17 cellular contexts compared by ENCODE assay signal in the genomic region with DNA sequence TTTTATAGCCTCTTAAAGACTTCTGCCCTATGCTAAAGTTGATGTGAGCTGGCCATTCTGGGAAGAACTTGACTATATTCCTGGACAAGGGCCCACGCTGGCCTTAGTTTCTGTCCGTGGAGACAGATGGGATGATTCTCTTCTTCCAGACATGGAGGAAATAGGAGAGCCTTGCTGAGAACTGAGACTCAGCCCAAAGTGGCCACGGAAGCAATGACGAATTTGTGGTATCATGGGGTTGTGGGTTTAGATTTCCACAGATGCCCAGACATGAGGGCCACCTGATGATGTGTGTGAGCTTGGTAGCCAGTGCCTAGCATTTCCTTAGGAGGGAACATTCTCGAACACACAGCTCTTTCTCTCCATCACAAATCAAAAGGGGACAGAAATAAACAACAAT.
DNase-seq lines count a peak whose midpoint lies in the region; ATAC-seq, FAIRE-seq and TF ChIP-seq lines count a peak whose summit lies in the region.
"Had no signal": no experiment of that assay in that cellular context is flagged by ENCODE, and none has a peak within 500 bp of the region (broad histone marks: within the 10 kb centered on the region; RNA-seq: fewer than 3 reads in every experiment).

No MANE protein-coding gene starts in this region.

- H3K9me3 ChIP-seq in GM23248 (ENCODE audit: low read depth) (no peaks in the 10 kb centered on the region), astrocyte (ENCODE audit: insufficient read depth, low read depth, low read length) (no peaks in the 10 kb centered on the region), trophoblast cell (ENCODE audit: insufficient read depth, low read depth, low read length) (no peaks in the 10 kb centered on the region)
- H3K9me3 ChIP-seq: BLaER1 treated with 17β-estradiol and CSF1 and Interleukin-3, amounts not matched to agents 10 nM and 100 nM had no signal

- no peak overlapping the region for H3K9ac ChIP-seq in GM23248
- no peak overlapping the region for H3K9ac ChIP-seq in astrocyte (ENCODE audit: low read length)
- H3K9ac ChIP-seq in trophoblast cell (ENCODE audit: low read length) = no peak overlapping the region
- H3K9ac ChIP-seq: BLaER1 treated with 17β-estradiol and CSF1 and Interleukin-3, amounts not matched to agents 10 nM and 100 nM had no signal

- no peak overlapping the region for H3K4me3 Mint-ChIP-seq in astrocyte (ENCODE audit: unreplicated experiment)
- H3K4me3 Mint-ChIP-seq in naive thymus-derived CD8-positive, alpha-beta T cell = no peak overlapping the region

- no peaks in the 10 kb centered on the region for H3K9me2 ChIP-seq in GM23248 (ENCODE audit: insufficient read depth)

- peak overlapping the region; percentile 65 for H3K14ac ChIP-seq in trophoblast cell (ENCODE audit: low read length)

- POLR2A ChIA-PET in naive thymus-derived CD8-positive, alpha-beta T cell (lab: Charles Lee) = no interaction called here

- H3K4me1 ChIP-seq in GM23248 (ENCODE audit: insufficient read depth) (no peaks in the 10 kb centered on the region), astrocyte (ENCODE audit: insufficient read depth, low read length) (no peaks in the 10 kb centered on the region), trophoblast cell (ENCODE audit: control insufficient read depth in 1 of 2, insufficient read depth in 2 of 2, low read length in 2 of 2) (peaks cover 3 to 10% of the 10 kb centered on the region in 2 experiments)

- no peak for TF ChIP-seq POLR2A in NB4 (IDR thresholded peaks at IDR 0.05; ENCODE audit: extremely low read depth, insufficient read length)

- H3K36me3 ChIP-seq in GM23248 (ENCODE audit: low read depth) (no peaks in the 10 kb centered on the region), astrocyte (ENCODE audit: insufficient read depth, low read length) (no peaks in the 10 kb centered on the region), trophoblast cell (ENCODE audit: control insufficient read depth in 1 of 2, insufficient read depth in 2 of 2, low read length in 2 of 2) (no peaks in the 10 kb centered on the region)
- H3K36me3 ChIP-seq: BLaER1 treated with 17β-estradiol and CSF1 and Interleukin-3, amounts not matched to agents 10 nM and 100 nM had no signal

- H3K9me3 Mint-ChIP-seq in astrocyte (ENCODE audit: unreplicated experiment) = peaks cover 11% of the 10 kb centered on the region
- peaks cover 0 to 6% (median 0%) of the 10 kb centered on the region in 9 donors for H3K9me3 Mint-ChIP-seq in naive thymus-derived CD8-positive, alpha-beta T cell

- H4K91ac ChIP-seq in trophoblast cell (ENCODE audit: low read depth, low read length) = peak overlapping the region; percentile 83

- peak overlapping the region; percentile 40 for H2AK5ac ChIP-seq in trophoblast cell (ENCODE audit: low read length)

- peak overlapping the region; percentile 10 for H3K23ac ChIP-seq in trophoblast cell (ENCODE audit: low read length)

- peaks cover 28% of the 10 kb centered on the region for H3K27me3 Mint-ChIP-seq in astrocyte (ENCODE audit: low read depth, unreplicated experiment)
- H3K27me3 Mint-ChIP-seq in naive thymus-derived CD8-positive, alpha-beta T cell = peaks cover 0 to 36% (median 9%) of the 10 kb centered on the region in 5 donors

- H2AFZ ChIP-seq in GM23248 (no peak overlapping the region), astrocyte (ENCODE audit: low read depth, low read length) (no peak overlapping the region), trophoblast cell (ENCODE audit: insufficient read depth, low read length, poor library complexity) (no peak overlapping the region)

- no peaks in the 10 kb centered on the region for H3K27me3 ChIP-seq in GM23248 (replicated peaks; ENCODE audit: insufficient read depth)
- H3K27me3 ChIP-seq in astrocyte (ENCODE audit: insufficient read depth, low read length) = no peaks in the 10 kb centered on the region
- no peaks in the 10 kb centered on the region for H3K27me3 ChIP-seq in trophoblast cell (ENCODE audit: insufficient read depth, low read length)
- H3K27me3 ChIP-seq: BLaER1 treated with 17β-estradiol and CSF1 and Interleukin-3, amounts not matched to agents 10 nM and 100 nM had no signal

- WGBS in GM23248 (ENCODE audit: low coverage in 1 of 2, low lambda C conversion rate in 2 of 2, missing lambda C conversion rate in 2 of 2), 2 experiments = 10 to 21% methylated on average over 5 of the region's 5 CpGs
- no CpG with 5 or more reads among the region's 5 CpGs for WGBS in trophoblast cell (ENCODE audit: extremely low coverage, insufficient coverage, insufficient read length)

- H3F3A ChIP-seq in GM23248 (ENCODE audit: insufficient read depth) = no peaks in the 10 kb centered on the region

- H2BK5ac ChIP-seq in trophoblast cell (ENCODE audit: low read depth, low read length, poor library complexity) = peak overlapping the region; percentile 36

- H3K4me2 ChIP-seq in GM23248 (ENCODE audit: unreplicated experiment) = no peak overlapping the region
- no peak overlapping the region for H3K4me2 ChIP-seq in astrocyte (ENCODE audit: low read length)
- no peak overlapping the region for H3K4me2 ChIP-seq in trophoblast cell (ENCODE audit: low read length)

- peak overlapping the region; percentile 88 for H2BK12ac ChIP-seq in trophoblast cell (ENCODE audit: low read length)

- no peak overlapping the region for H3K27ac Mint-ChIP-seq in astrocyte (ENCODE audit: unreplicated experiment)
- H3K27ac Mint-ChIP-seq in naive thymus-derived CD8-positive, alpha-beta T cell = no peak overlapping the region

- H2BK120ac ChIP-seq in trophoblast cell (ENCODE audit: insufficient read depth, low read length, poor library complexity) = peak overlapping the region; percentile 70

- no peaks in the 10 kb centered on the region for H3K36me3 Mint-ChIP-seq in astrocyte (ENCODE audit: low read depth, unreplicated experiment)
- H3K36me3 Mint-ChIP-seq in naive thymus-derived CD8-positive, alpha-beta T cell = no peaks in the 10 kb centered on the region

- H3K4me3 ChIP-seq in GM23248 (no peak overlapping the region), NB4 (ENCODE audit: low read depth, low read length) (no peak overlapping the region), astrocyte (ENCODE audit: insufficient read depth, low read depth, low read length) (no peak overlapping the region), trophoblast cell (ENCODE audit: low read depth, low read length) (no peak overlapping the region)
- H3K4me3 ChIP-seq: BLaER1 treated with 17β-estradiol and CSF1 and Interleukin-3, amounts not matched to agents 10 nM and 100 nM had no signal

- TF ChIP-seq CTCF in NB4 (IDR thresholded peaks at IDR 0.05; ENCODE audit: low read depth, low read length) = no peak
- TF ChIP-seq CTCF in astrocyte (IDR thresholded peaks at IDR 0.05; ENCODE audit: insufficient read depth, low read depth, low read length) = no peak

- H3K27ac ChIP-seq in GM23248 (no peak overlapping the region), astrocyte (ENCODE audit: low read depth, low read length) (no peak overlapping the region), trophoblast cell (ENCODE audit: low read depth, low read length) (no peak overlapping the region)
- H3K27ac ChIP-seq: BLaER1 treated with 17β-estradiol and CSF1 and Interleukin-3, amounts not matched to agents 10 nM and 100 nM had no signal

- no peak for FAIRE-seq in astrocyte (lab: Jason Lieb, UNC)
- FAIRE-seq: H54, HepG2 had no signal

- H3K18ac ChIP-seq in trophoblast cell (ENCODE audit: low read length) = no peak overlapping the region

- no peaks in the 10 kb centered on the region for H4K20me1 ChIP-seq in GM23248 (ENCODE audit: insufficient read depth)
- H4K20me1 ChIP-seq in astrocyte (ENCODE audit: insufficient read depth, low read length) = no peaks in the 10 kb centered on the region
- H4K20me1 ChIP-seq: BLaER1 treated with 17β-estradiol and CSF1 and Interleukin-3, amounts not matched to agents 10 nM and 100 nM had no signal

- in situ Hi-C loops in GM23248 (cut with MboI) = no loop called here

- peaks cover 14% of the 10 kb centered on the region for H3K79me1 ChIP-seq in trophoblast cell (ENCODE audit: low read length)

- H3K79me2 ChIP-seq in GM23248 (ENCODE audit: insufficient read depth) (no peaks in the 10 kb centered on the region), astrocyte (ENCODE audit: insufficient read depth, low read length) (no peaks in the 10 kb centered on the region), trophoblast cell (ENCODE audit: control insufficient read depth, insufficient read depth, low read length, poor library complexity) (no peaks in the 10 kb centered on the region)

- no peak overlapping the region for H4K12ac ChIP-seq in trophoblast cell (ENCODE audit: low read depth, low read length)

- H3K4me1 Mint-ChIP-seq in astrocyte (ENCODE audit: low read depth, unreplicated experiment) = peaks cover 3% of the 10 kb centered on the region
- H3K4me1 Mint-ChIP-seq in naive thymus-derived CD8-positive, alpha-beta T cell = peaks cover 0 to under 1% (median 0%) of the 10 kb centered on the region in 4 donors

- H3K4ac ChIP-seq in trophoblast cell (ENCODE audit: low read depth, low read length) = peak overlapping the region; percentile 8

- peak; percentile 9 for DNase-seq in GM23248
- DNase-seq in NB4 (ENCODE audit: low read depth) = peak; percentile 23
- peak; percentile 75 for DNase-seq in astrocyte (ENCODE audit: low read depth)
- no peak for DNase-seq in trophoblast cell
- no peak for DNase-seq in stimulated activated CD8-positive, alpha-beta memory T cell treated with anti-CD3 and anti-CD28 coated beads, Interleukin-4, amount 100 ng/mL, for 48 hours
- DNase-seq in naive thymus-derived CD8-positive, alpha-beta T cell = no peak
- DNase-seq: DMS 273 treated with DMSO at 0.1 percent for 48 hours, NCI-H1436 treated with DMSO at 0.1 percent for 48 hours, NCI-H2081 treated with DMSO at 0.1 percent for 48 hours, NCI-H2227 treated with DMSO at 0.1 percent for 48 hours, NCI-H526, SHP77 treated with DMSO at 0.1 percent for 48 hours had no signal

- ATAC-seq in GM18498 (IDR thresholded peaks at IDR 0.05; ENCODE audit: unreplicated experiment) = no peak
- ATAC-seq in naive thymus-derived CD8-positive, alpha-beta T cell = no peak
- ATAC-seq in GM21825 (IDR thresholded peaks at IDR 0.05; ENCODE audit: unreplicated experiment) = no peak
- ATAC-seq: HepG2 had no signal

- no peak overlapping the region for H4K8ac ChIP-seq in trophoblast cell (ENCODE audit: low read depth, low read length)

Comparison
In these comparisons a context has a peak if more than half of its experiments do, and no peak if none do; other contexts are left out.
1. DNase-seq: peak in GM23248 (single experiment), NB4 (single experiment) and astrocyte (single experiment); none in trophoblast cell (0 of 2), stimulated activated CD8-positive, alpha-beta memory T cell treated with anti-CD3 and anti-CD28 coated beads, Interleukin-4, amount 100 ng/mL, for 48 hours (single experiment) and naive thymus-derived CD8-positive, alpha-beta T cell (0 of 10).